15 cellular contexts compared by ENCODE assay signal in the genomic region with DNA sequence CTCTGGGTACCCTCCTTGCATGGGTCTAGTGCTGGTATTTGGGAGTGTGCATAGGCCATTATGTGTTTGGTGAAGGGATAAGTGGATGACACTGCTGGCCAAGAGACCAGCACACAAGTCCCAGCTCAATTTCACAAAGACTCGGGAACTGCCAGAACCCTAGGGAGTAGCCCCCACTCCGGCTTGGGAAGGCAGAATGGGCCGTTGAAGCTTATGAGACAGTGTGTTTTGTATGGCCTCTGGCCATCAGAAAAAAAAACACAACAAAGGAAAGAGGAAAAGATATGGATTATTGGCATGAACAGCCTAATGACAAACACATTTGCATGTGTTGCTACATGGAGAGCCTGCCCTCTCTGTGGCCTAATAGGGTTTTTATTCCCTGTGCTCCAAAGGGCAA.
DNase-seq lines count a peak whose midpoint lies in the region; ATAC-seq, FAIRE-seq and TF ChIP-seq lines count a peak whose summit lies in the region.
"Had no signal": no experiment of that assay in that cellular context is flagged by ENCODE, and none has a peak within 500 bp of the region (broad histone marks: within the 10 kb centered on the region; RNA-seq: fewer than 3 reads in every experiment).

No MANE protein-coding gene starts in this region.

- DNase-seq in IMR-90 = no peak
- peak; percentile 21 to 43 for DNase-seq in cardiac fibroblast (ENCODE audit: low read depth in 2 of 2)
- peak; percentile 68 for DNase-seq in fibroblast of the aortic adventitia (ENCODE audit: low read depth)
- DNase-seq in GM12892 (ENCODE audit: insufficient read length) = no peak
- no peak for DNase-seq in AG08396 (ENCODE audit: low spot score)
- no peak for DNase-seq in head of caudate nucleus
- DNase-seq: ACHN, AML-193, Calu3, DMS79 treated with DMSO at 0.1 percent for 48 hours, GF-D8, H9 had no signal

- H4K91ac ChIP-seq in IMR-90 (ENCODE audit: insufficient read depth, low read depth, low read length) = no peak overlapping the region

- H3K36me3 ChIP-seq in IMR-90 (ENCODE audit: control insufficient read depth, insufficient read depth, low read length) = no peaks in the 10 kb centered on the region

- no peak overlapping the region for H3K9ac ChIP-seq in IMR-90 (ENCODE audit: low read depth, low read length)

- TF ChIP-seq POLR2A in IMR-90 (IDR thresholded peaks at IDR 0.05; ENCODE audit: low read depth, low read length) (no peak), GM12892 (IDR thresholded peaks at IDR 0.05; ENCODE audit: low read depth, low read length) (no peak)

- no peak overlapping the region for H3K14ac ChIP-seq in IMR-90 (replicated peaks; ENCODE audit: low read depth, low read length)

- H3K9me3 ChIP-seq in IMR-90 (ENCODE audit: control insufficient read depth, insufficient read depth, low read length) = no peaks in the 10 kb centered on the region

- H3K9me1 ChIP-seq in IMR-90 (ENCODE audit: insufficient read depth, low read length) = peaks cover 3% of the 10 kb centered on the region; the same call in 1 of the 2 replicates

- no peak overlapping the region for H2AK9ac ChIP-seq in IMR-90 (replicated peaks; ENCODE audit: low read depth, low read length, poor library complexity)

- CTCF ChIA-PET in IMR-90 (lab: Yijun Ruan, JAX) = no interaction called here

- peaks cover 3% of the 10 kb centered on the region for H3K4me1 ChIP-seq in IMR-90 (ENCODE audit: control insufficient read depth, insufficient read depth, low read length)

- H3K18ac ChIP-seq in IMR-90 (ENCODE audit: low read depth, low read length) = no peak overlapping the region

- no CpG with 5 or more reads among the region's 3 CpGs for WGBS in IMR-90 (ENCODE audit: extremely low coverage in 2 of 2, insufficient read length in 1 of 2), 2 experiments

- H3K27me3 ChIP-seq in IMR-90 (ENCODE audit: control insufficient read depth, insufficient read depth, low read length) = no peaks in the 10 kb centered on the region

- H3K4ac ChIP-seq in IMR-90 (ENCODE audit: low read depth, low read length) = peak overlapping the region; percentile 9; the same call in 1 of the 2 replicates

- BruUV-seq in IMR-90 (replicated peaks; lab: Mats Ljungman, UMichigan) = no TSS peak

- no peak overlapping the region for H2BK120ac ChIP-seq in IMR-90 (ENCODE audit: low read depth, low read length)

- no peak overlapping the region for H2AFZ ChIP-seq in IMR-90 (replicated peaks; ENCODE audit: low read length, poor library complexity)

- no peak for FAIRE-seq in GM12892 (lab: Jason Lieb, UNC)
- FAIRE-seq: A204.1, H1 had no signal

- no peak overlapping the region for H3K27ac ChIP-seq in IMR-90 (ENCODE audit: insufficient read depth, low read length)

- H2BK20ac ChIP-seq in IMR-90 (ENCODE audit: low read depth, low read length) = no peak overlapping the region

- H3K4me2 ChIP-seq in IMR-90 (ENCODE audit: low read depth, low read length) = no peak overlapping the region

- TF ChIP-seq RAD21 in IMR-90 (IDR thresholded peaks at IDR 0.05; ENCODE audit: low read length) = no peak

- no peak overlapping the region for H2BK15ac ChIP-seq in IMR-90 (ENCODE audit: low read depth, low read length)

- TF ChIP-seq CTCF in IMR-90 (conservative IDR thresholded peaks at IDR 0.05; ENCODE audit: low read depth, low read length) (no peak), cardiac fibroblast (IDR thresholded peaks at IDR 0.05; ENCODE audit: low read depth, low read length) (no peak), fibroblast of the aortic adventitia (IDR thresholded peaks at IDR 0.05; ENCODE audit: insufficient read depth, low read length) (no peak)

- dilution Hi-C loops in IMR-90 (cut with HindIII; ENCODE audit: low sequenced_read_pairs, unreplicated experiment) = no loop called here

- H3K23ac ChIP-seq in IMR-90 (ENCODE audit: low read depth, low read length) = no peak overlapping the region

- H2AK5ac ChIP-seq in IMR-90 (ENCODE audit: low read depth, low read length) = no peak overlapping the region

- no peak overlapping the region for H4K5ac ChIP-seq in IMR-90 (ENCODE audit: low read depth, low read length)

- no peak overlapping the region for H3K56ac ChIP-seq in IMR-90 (ENCODE audit: extremely low read depth, insufficient read depth, low read length)

- in situ Hi-C loops in IMR-90 (cut with MboI; ENCODE audit: low sequenced_read_pairs) = no loop called here

- POLR2A ChIA-PET in IMR-90 (lab: Charles Lee; ENCODE audit: unreplicated experiment) = no interaction called here

- H3K79me1 ChIP-seq in IMR-90 (ENCODE audit: low read depth in 1 of 2, low read length in 2 of 2) = no peaks in the 10 kb centered on the region

- no peak overlapping the region for H4K8ac ChIP-seq in IMR-90 (ENCODE audit: low read depth in 2 of 2, low read length in 2 of 2)

- H4K20me1 ChIP-seq in IMR-90 (ENCODE audit: insufficient read depth, low read length) = no peaks in the 10 kb centered on the region

- H3K4me3 ChIP-seq in IMR-90 (ENCODE audit: insufficient read depth, low read depth, low read length) (no peak overlapping the region), cardiac fibroblast (replicated peaks in 1 of 2; ENCODE audit: low read depth in 2 of 2, low read length in 2 of 2) (no peak overlapping the region), fibroblast of the aortic adventitia (ENCODE audit: low read depth, low read length) (no peak overlapping the region)

- H2BK5ac ChIP-seq in IMR-90 (ENCODE audit: low read depth, low read length, poor library complexity, severe bottlenecking) = no peak overlapping the region

- ATAC-seq in IMR-90 (ENCODE audit: low read depth) = no peak
- ATAC-seq: CD8-positive, alpha-beta T cell had no signal

- intact Hi-C loops in IMR-90 (cut with micrococcal nuclease) = no loop called here
- intact Hi-C loops in head of caudate nucleus (cut with DNase I) = no loop called here

TF ChIP-seq in IMR-90, 13 proteins besides CTCF, POLR2A, EP300 and RAD21:
- TF ChIP-seq MAFK (IDR thresholded peaks at IDR 0.05; ENCODE audit: low read depth, low read length) (no peak), RCOR1 (IDR thresholded peaks at IDR 0.05; ENCODE audit: insufficient replicate concordance, low read length) (no peak), MXI1 (IDR thresholded peaks at IDR 0.05; ENCODE audit: borderline replicate concordance, low read depth, low read length) (no peak), CEBPB (IDR thresholded peaks at IDR 0.05; ENCODE audit: low read depth, low read length) (no peak), NFE2L2 (IDR thresholded peaks at IDR 0.05; ENCODE audit: low read depth, low read length) (no peak), CHD1 (IDR thresholded peaks at IDR 0.05; ENCODE audit: low read depth, low read length) (no peak), RFX5 (IDR thresholded peaks at IDR 0.05; ENCODE audit: low read depth, low read length) (no peak), BHLHE40 (IDR thresholded peaks at IDR 0.05; ENCODE audit: low read depth, low read length) (no peak), MAZ (IDR thresholded peaks at IDR 0.05; ENCODE audit: borderline replicate concordance, low read depth, low read length) (no peak), SMC3 (IDR thresholded peaks at IDR 0.05; ENCODE audit: low read depth, low read length) (no peak), FOS (IDR thresholded peaks at IDR 0.05; ENCODE audit: low read depth, low read length) (no peak)
- TF ChIP-seq, protein P1, sequence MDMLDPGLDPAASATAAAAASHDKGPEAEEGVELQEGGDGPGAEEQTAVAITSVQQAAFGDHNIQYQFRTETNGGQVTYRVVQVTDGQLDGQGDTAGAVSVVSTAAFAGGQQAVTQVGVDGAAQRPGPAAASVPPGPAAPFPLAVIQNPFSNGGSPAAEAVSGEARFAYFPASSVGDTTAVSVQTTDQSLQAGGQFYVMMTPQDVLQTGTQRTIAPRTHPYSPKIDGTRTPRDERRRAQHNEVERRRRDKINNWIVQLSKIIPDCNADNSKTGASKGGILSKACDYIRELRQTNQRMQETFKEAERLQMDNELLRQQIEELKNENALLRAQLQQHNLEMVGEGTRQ (IDR thresholded peaks at IDR 0.05; ENCODE audit: low read depth, low read length) = no peak
- TF ChIP-seq, protein P2, sequence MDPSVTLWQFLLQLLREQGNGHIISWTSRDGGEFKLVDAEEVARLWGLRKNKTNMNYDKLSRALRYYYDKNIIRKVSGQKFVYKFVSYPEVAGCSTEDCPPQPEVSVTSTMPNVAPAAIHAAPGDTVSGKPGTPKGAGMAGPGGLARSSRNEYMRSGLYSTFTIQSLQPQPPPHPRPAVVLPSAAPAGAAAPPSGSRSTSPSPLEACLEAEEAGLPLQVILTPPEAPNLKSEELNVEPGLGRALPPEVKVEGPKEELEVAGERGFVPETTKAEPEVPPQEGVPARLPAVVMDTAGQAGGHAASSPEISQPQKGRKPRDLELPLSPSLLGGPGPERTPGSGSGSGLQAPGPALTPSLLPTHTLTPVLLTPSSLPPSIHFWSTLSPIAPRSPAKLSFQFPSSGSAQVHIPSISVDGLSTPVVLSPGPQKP (IDR thresholded peaks at IDR 0.05; ENCODE audit: borderline replicate concordance, low read depth, low read length) = no peak

Comparison
In these comparisons a context has a peak if more than half of its experiments do, and no peak if none do; other contexts are left out.
1. DNase-seq: peak in cardiac fibroblast (2 of 2) and fibroblast of the aortic adventitia (single experiment); none in IMR-90 (single experiment), GM12892 (single experiment), AG08396 (single experiment) and head of caudate nucleus (0 of 42).